In the genomic region with DNA sequence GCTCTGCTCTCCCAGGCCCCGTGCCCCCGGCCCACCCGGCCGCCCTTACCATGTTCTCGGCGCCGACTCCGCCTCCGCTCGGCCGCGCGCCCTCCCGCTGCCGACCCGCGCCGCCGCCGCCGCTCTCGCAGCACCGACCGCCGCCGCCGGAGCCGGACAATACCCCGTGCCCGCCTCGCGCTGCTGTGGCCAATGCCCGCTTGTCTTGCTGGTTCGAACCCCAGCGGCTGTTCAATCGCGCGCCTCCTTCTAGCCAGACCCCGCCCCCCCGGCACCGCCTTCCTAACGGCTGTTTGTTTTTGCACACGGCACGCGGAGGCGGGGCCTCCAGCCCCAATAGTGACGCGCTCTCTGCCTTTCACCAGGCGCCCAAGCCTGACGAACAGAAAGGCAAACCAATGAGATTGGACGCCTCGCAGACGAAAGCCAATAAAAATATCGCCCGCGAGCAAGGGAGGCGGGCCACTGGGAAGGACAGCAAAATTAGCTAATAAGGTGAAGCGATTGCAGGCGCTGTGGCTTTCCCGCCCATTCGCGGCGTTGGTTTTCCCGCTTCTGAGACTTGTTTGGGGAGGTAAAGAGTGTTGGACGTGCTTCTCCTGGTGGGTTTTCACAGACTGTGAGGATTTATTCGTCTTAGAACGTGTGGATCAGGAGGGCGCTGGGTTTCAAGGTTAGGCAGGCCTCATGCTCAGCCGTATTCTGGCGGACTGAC, we compare ENCODE assay signal across 8 cellular contexts. TPM values are rescaled to one million over a fixed set of nuclear protein-coding genes. Genes with fewer than 3 reads are reported as not detected.
DNase-seq lines count a peak whose midpoint lies in the region; ATAC-seq lines count a peak whose summit lies in the region.

Gene H2AZ2 (minus strand): TSS at position 168 of the 715 bp plus-strand sequence. CDS start 116 bp downstream, at position 52.

- H3K4me3 ChIP-seq in BLaER1 treated with 17β-estradiol and CSF1 and Interleukin-3, amounts not matched to agents 10 nM and 100 nM: peak within 1 kb of the TSS; percentile 67 to 85 (median 76)

- peaks cover 0 to 16% (median 11%) of the 10 kb centered on the region in 11 experiments; a peak in 15 of 22 replicates for H3K36me3 ChIP-seq in BLaER1 treated with 17β-estradiol and CSF1 and Interleukin-3, amounts not matched to agents 10 nM and 100 nM

- peak; percentile 100 for DNase-seq in NCI-H748 (lab: John Stamatoyannopoulos, UW; ENCODE audit: unreplicated experiment)
- DNase-seq in activated CD4-positive, alpha-beta T cell treated with anti-CD3 and anti-CD28 coated beads, Interleukin-2, amount 50 U/mL, for 1 hour: peak; percentile 100
- DNase-seq in cortex of kidney (lab: John Stamatoyannopoulos, UW): peak; percentile 75
- peak; percentile 100 for DNase-seq in left colon
- peak; percentile 100 for DNase-seq in stimulated activated CD4-positive, alpha-beta T cell treated with anti-CD3 and anti-CD28 coated beads, Interleukin-1b, Interleukin-23, amount 100 ng/mL, for 48 hours

- peaks cover 26 to 42% (median 37%) of the 10 kb centered on the region in 10 experiments for H3K4me1 ChIP-seq in BLaER1 treated with 17β-estradiol and CSF1 and Interleukin-3, amounts not matched to agents 10 nM and 100 nM

- peaks cover 14 to 47% (median 44%) of the 10 kb centered on the region in 11 experiments; a peak in 19 of 22 replicates for H4K20me1 ChIP-seq in BLaER1 treated with 17β-estradiol and CSF1 and Interleukin-3, amounts not matched to agents 10 nM and 100 nM

- H3K9ac ChIP-seq in BLaER1 treated with 17β-estradiol and CSF1 and Interleukin-3, amounts not matched to agents 10 nM and 100 nM: peak within 1 kb of the TSS; percentile 87 to 97 (median 93)

- ATAC-seq in GM19351 (IDR thresholded peaks at IDR 0.05; ENCODE audit: unreplicated experiment) (peak; percentile 81), HG03521 (IDR thresholded peaks at IDR 0.05; ENCODE audit: unreplicated experiment) (peak; percentile 84), left colon (peak; percentile 89)

- H3K4me2 ChIP-seq in BLaER1 treated with 17β-estradiol and CSF1 and Interleukin-3, amounts not matched to agents 10 nM and 100 nM: peak within 1 kb of the TSS; percentile 82 to 95 (median 85)

- peak within 1 kb of the TSS; percentile 72 to 99 (median 94) for H3K27ac ChIP-seq in BLaER1 treated with 17β-estradiol and CSF1 and Interleukin-3, amounts not matched to agents 10 nM and 100 nM

- H3K9me3 ChIP-seq in BLaER1 treated with 17β-estradiol and CSF1 and Interleukin-3, amounts not matched to agents 10 nM and 100 nM (replicated peaks in 1 of 11): no peaks in the 10 kb centered on the region

- H3K27me3 ChIP-seq in BLaER1 treated with 17β-estradiol and CSF1 and Interleukin-3, amounts not matched to agents 10 nM and 100 nM: no peaks in the 10 kb centered on the region

- intact Hi-C loops in left colon (cut with DNase I, micrococcal nuclease): loop anchor here in 1 of 2 donors (2.0 to 10.0 kb wide), 3 partner anchors 39 to 356 kb away; partner anchors contain the start of genes NUDCD3 and TMED4

RNA-seq across cellular contexts. Expression of gene H2AZ2, which starts in this region (rescaled TPM):
- 100 to 1,000 TPM; 126 to 147 TPM for total RNA-seq in left colon

Comparison
In these comparisons a context has a peak if more than half of its experiments do, and no peak if none do; other contexts are left out.
1. Peak in every context shown above with its lines: DNase-seq, ATAC-seq, H3K4me3 ChIP-seq and H3K27ac ChIP-seq.